Comparison of ENCODE assay signal across 7 cellular contexts in the genomic region with DNA sequence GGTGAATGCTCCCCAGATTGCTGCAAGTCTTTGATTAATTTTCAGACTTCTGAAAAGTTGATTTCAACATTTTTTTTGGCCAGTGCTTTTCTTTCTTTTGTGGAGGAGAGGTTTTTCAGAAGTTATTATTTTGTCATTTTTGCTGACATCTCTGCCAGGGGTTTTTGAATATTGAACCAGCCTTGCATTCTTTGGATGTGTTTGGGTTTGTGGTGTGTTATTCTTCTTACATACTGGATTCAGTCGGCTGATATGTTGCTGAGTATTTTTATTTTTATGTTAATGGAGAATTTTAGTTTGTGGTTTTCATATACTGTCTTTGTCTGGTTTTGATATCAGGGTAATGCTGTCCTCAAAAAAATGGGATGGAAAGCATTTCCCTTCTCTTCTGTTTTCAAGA.
"Had no signal": no experiment of that assay in that cellular context is flagged by ENCODE, and none has a peak within 500 bp of the region (broad histone marks: within the 10 kb centered on the region; RNA-seq: fewer than 3 reads in every experiment).

No MANE protein-coding gene starts in this region.

- H3K9ac ChIP-seq: KMS-11 had no signal

- DNase-seq: IMR-90, KBM-7, KG1 had no signal

- ATAC-seq: HepG2 had no signal

- FAIRE-seq: HepG2, HTR-8/SVneo had no signal

- H3K27ac ChIP-seq: HL-60, KMS-11 had no signal

- H3K4me2 ChIP-seq: KMS-11 had no signal
